8 cellular contexts compared by ENCODE assay signal in genomic region chr17:77881545-77881944, GRCh38.
DNase-seq lines count a peak whose midpoint lies in the region; TF ChIP-seq lines count a peak whose summit lies in the region.

No MANE protein-coding gene starts in this region.

- intact Hi-C loops in esophagus squamous epithelium (cut with DNase I), result no loop called here
- intact Hi-C loops in tibial artery (cut with DNase I; ENCODE audit: low total_unique reads), result no loop called here

- H2AFZ ChIP-seq in GM23248, result no peak overlapping the region

- TF ChIP-seq CTCF in esophagus squamous epithelium (IDR thresholded peaks at IDR 0.05) (no peak), tibial artery (IDR thresholded peaks at IDR 0.05) (no peak)

- H3F3A ChIP-seq in GM23248 (ENCODE audit: insufficient read depth), result no peaks in the 10 kb centered on the region

- 9 to 10% methylated on average over 10 of the region's 10 CpGs for WGBS in GM23248 (ENCODE audit: low coverage in 1 of 2, low lambda C conversion rate in 2 of 2, missing lambda C conversion rate in 2 of 2), 2 experiments
- 10 to 50% methylated on average over 2 to 3 of the region's 10 CpGs for WGBS in esophagus squamous epithelium, 2 donors

- peaks cover 1% of the 10 kb centered on the region for H3K9me3 ChIP-seq in GM23248 (ENCODE audit: low read depth)
- peaks cover 0 to 1% (median 0%) of the 10 kb centered on the region in 3 donors for H3K9me3 ChIP-seq in esophagus squamous epithelium
- H3K9me3 ChIP-seq in tibial artery, result peaks cover 0 to under 1% (median 0%) of the 10 kb centered on the region in 3 donors

- H3K27me3 ChIP-seq in GM23248 (replicated peaks; ENCODE audit: insufficient read depth), result peaks cover 12% of the 10 kb centered on the region
- peaks cover 0 to 55% (median 0%) of the 10 kb centered on the region in 4 donors for H3K27me3 ChIP-seq in esophagus squamous epithelium
- no peaks in the 10 kb centered on the region for H3K27me3 ChIP-seq in tibial artery

- no peak for TF ChIP-seq POLR2A in esophagus squamous epithelium (IDR thresholded peaks at IDR 0.05)

- in situ Hi-C loops in GM23248 (cut with MboI), result no loop called here

- H3K4me3 ChIP-seq in GM23248 (no peak overlapping the region), esophagus squamous epithelium (peak overlapping the region in 1 of 4 donors; percentile 19), tibial artery (no peak overlapping the region)

- DNase-seq in EL (peak; percentile 57), GM23248 (peak; percentile 78), M059J (ENCODE audit: low read depth) (peak; percentile 51), esophagus squamous epithelium (lab: John Stamatoyannopoulos, UW) (peak; percentile 50), nucleus accumbens (lab: John Stamatoyannopoulos, UW) (peak in 32 of 56 donors; percentile 6 to 50 (median 26)), tibial artery (peak; percentile 87 to 88), NCI-H1105 (lab: John Stamatoyannopoulos, UW) (no peak)
- DNase-seq in activated CD8-positive, alpha-beta memory T cell treated with anti-CD3 and anti-CD28 coated beads for 24 hours, result peak; percentile 84

- H3K36me3 ChIP-seq in GM23248 (ENCODE audit: low read depth) (no peaks in the 10 kb centered on the region), esophagus squamous epithelium (no peaks in the 10 kb centered on the region), tibial artery (no peaks in the 10 kb centered on the region)

- H3K79me2 ChIP-seq in GM23248 (ENCODE audit: insufficient read depth), result no peaks in the 10 kb centered on the region

- peak overlapping the region; percentile 42 for H3K4me2 ChIP-seq in GM23248 (ENCODE audit: unreplicated experiment)

- no peaks in the 10 kb centered on the region for H4K20me1 ChIP-seq in GM23248 (ENCODE audit: insufficient read depth)

- no peaks in the 10 kb centered on the region for H3K9me2 ChIP-seq in GM23248 (ENCODE audit: insufficient read depth)

- peaks cover 10% of the 10 kb centered on the region for H3K4me1 ChIP-seq in GM23248 (ENCODE audit: insufficient read depth)
- H3K4me1 ChIP-seq in esophagus squamous epithelium, result peaks cover 22 to 37% (median 24%) of the 10 kb centered on the region in 3 donors
- H3K4me1 ChIP-seq in tibial artery, result peaks cover 0 to 24% (median 15%) of the 10 kb centered on the region in 4 donors

- peak overlapping the region; percentile 31; the same call in 1 of the 2 replicates for H3K9ac ChIP-seq in GM23248

- H3K27ac ChIP-seq in GM23248 (no peak overlapping the region), esophagus squamous epithelium (peak overlapping the region; percentile 36 to 80 (median 56)), tibial artery (peak overlapping the region in 1 of 2 donors; percentile 21)
